Comparison of ENCODE assay signal across 22 cellular contexts in the genomic region with DNA sequence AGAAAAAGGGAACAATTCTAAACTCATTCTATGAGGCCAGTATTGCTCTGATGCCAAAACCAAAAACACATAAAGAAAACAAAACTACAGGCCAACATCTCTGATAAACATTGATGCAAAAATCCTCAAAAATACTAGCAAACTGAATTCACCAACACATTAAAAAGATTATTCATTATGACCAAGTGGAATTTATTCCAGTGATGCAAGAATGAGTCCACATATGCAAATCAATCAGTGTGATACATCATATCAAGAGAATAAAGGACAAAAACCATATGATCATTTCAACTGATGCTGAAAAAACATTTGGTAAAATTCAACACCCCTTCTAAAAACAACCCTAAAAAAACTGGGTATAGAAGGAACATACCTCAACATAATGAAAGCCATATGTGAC.
A peak's percentile ranks its signal among the peaks of the same experiment; 100 is the strongest.
DNase-seq lines count a peak whose midpoint lies in the region; ATAC-seq and TF ChIP-seq lines count a peak whose summit lies in the region.
"Had no signal": no experiment of that assay in that cellular context is flagged by ENCODE, and none has a peak within 500 bp of the region (broad histone marks: within the 10 kb centered on the region; RNA-seq: fewer than 3 reads in every experiment).

No MANE protein-coding gene starts in this region.

- H2AFZ ChIP-seq in neural progenitor cell (replicated peaks) = no peak overlapping the region

- no peaks in the 10 kb centered on the region for H3K27me3 ChIP-seq in neural progenitor cell
- no peaks in the 10 kb centered on the region for H3K27me3 ChIP-seq in tibial artery
- H3K27me3 ChIP-seq: BE2C had no signal

- H3K9me3 ChIP-seq in neural progenitor cell (ENCODE audit: low read depth) = no peaks in the 10 kb centered on the region
- H3K9me3 ChIP-seq in tibial artery = no peaks in the 10 kb centered on the region
- H3K9me3 ChIP-seq: BE2C had no signal

- H3K36me3 Mint-ChIP-seq in neural progenitor cell = no peaks in the 10 kb centered on the region
- H3K36me3 Mint-ChIP-seq: CD14-positive monocyte; CD8-positive, alpha-beta memory T cell had no signal

- H3K4me1 Mint-ChIP-seq in neural progenitor cell = no peaks in the 10 kb centered on the region
- H3K4me1 Mint-ChIP-seq: CD14-positive monocyte; CD8-positive, alpha-beta memory T cell had no signal

- H3K79me2 ChIP-seq in neural progenitor cell (ENCODE audit: low read depth) = no peaks in the 10 kb centered on the region

- H3K27ac Mint-ChIP-seq in neural progenitor cell = no peak overlapping the region
- H3K27ac Mint-ChIP-seq: CD14-positive monocyte; CD8-positive, alpha-beta memory T cell had no signal

- no peak for TF ChIP-seq CTCF in epithelial cell of esophagus (IDR thresholded peaks at IDR 0.05; ENCODE audit: insufficient read depth, low read depth, low read length, missing control alignments)
- no peak for TF ChIP-seq CTCF in fibroblast of the aortic adventitia (IDR thresholded peaks at IDR 0.05; ENCODE audit: insufficient read depth, low read length)
- no peak for TF ChIP-seq CTCF in neural progenitor cell (IDR thresholded peaks at IDR 0.05)
- TF ChIP-seq CTCF in tibial artery (IDR thresholded peaks at IDR 0.05) = no peak

- no peak overlapping the region for H3K4me3 Mint-ChIP-seq in neural progenitor cell
- H3K4me3 Mint-ChIP-seq: CD14-positive monocyte; CD8-positive, alpha-beta memory T cell had no signal

- no peaks in the 10 kb centered on the region for H3F3A ChIP-seq in neural progenitor cell (ENCODE audit: low read depth)

- H3K9me3 Mint-ChIP-seq in neural progenitor cell = no peaks in the 10 kb centered on the region

- no peak overlapping the region for H3K4me2 ChIP-seq in neural progenitor cell

- H4K20me1 ChIP-seq in neural progenitor cell (ENCODE audit: low read depth) = no peaks in the 10 kb centered on the region

- H3K4me1 ChIP-seq in neural progenitor cell (no peaks in the 10 kb centered on the region), tibial artery (no peaks in the 10 kb centered on the region)
- H3K4me1 ChIP-seq: BE2C had no signal

- peak; percentile 6 for DNase-seq in HS-5 (ENCODE audit: low read depth)
- DNase-seq in epithelial cell of esophagus (ENCODE audit: low read depth) = peak; percentile 14
- DNase-seq in fibroblast of the aortic adventitia (ENCODE audit: low read depth) = peak; percentile 7
- DNase-seq in neural progenitor cell (ENCODE audit: low spot score) = no peak
- no peak for DNase-seq in NCI-H446 (lab: John Stamatoyannopoulos, UW)
- DNase-seq in tibial artery = no peak
- DNase-seq: BE2C; Calu3; CD8-positive, alpha-beta memory T cell; DMS79 treated with DMSO at 0.1 percent for 48 hours; H7; IMR-90; KG1; MM.1S; NCI-H2029 treated with DMSO at 0.1 percent for 48 hours; NCI-H2227 treated with DMSO at 0.1 percent for 48 hours; NCI-H510A; NCI-H69; SHP77 had no signal

- intact Hi-C loops in tibial artery (cut with DNase I; ENCODE audit: low total_unique reads) = no loop called here

- H3K4me3 ChIP-seq in epithelial cell of esophagus (ENCODE audit: low read length) (no peak overlapping the region), fibroblast of the aortic adventitia (ENCODE audit: low read depth, low read length) (no peak overlapping the region), neural progenitor cell (no peak overlapping the region), tibial artery (no peak overlapping the region)

- H3K36me3 ChIP-seq in neural progenitor cell (no peaks in the 10 kb centered on the region), tibial artery (no peaks in the 10 kb centered on the region)
- H3K36me3 ChIP-seq: BE2C had no signal

- no peaks in the 10 kb centered on the region for H3K27me3 Mint-ChIP-seq in neural progenitor cell (ENCODE audit: insufficient read depth, low read depth)
- H3K27me3 Mint-ChIP-seq: CD8-positive, alpha-beta memory T cell had no signal

- no peak overlapping the region for H3K9ac ChIP-seq in neural progenitor cell

- H3K27ac ChIP-seq in neural progenitor cell (no peak overlapping the region), tibial artery (no peak overlapping the region)
- H3K27ac ChIP-seq: RWPE1 had no signal

- no peak for ATAC-seq in HG03039 (IDR thresholded peaks at IDR 0.05; ENCODE audit: unreplicated experiment)

Comparison
In these comparisons a context has a peak if more than half of its experiments do, and no peak if none do; other contexts are left out.
1. DNase-seq: peak in HS-5 (single experiment), epithelial cell of esophagus (single experiment) and fibroblast of the aortic adventitia (single experiment); none in neural progenitor cell (single experiment), NCI-H446 (0 of 2) and tibial artery (0 of 2).